ENCODE assay signal across 8 cellular contexts in the genomic region with DNA sequence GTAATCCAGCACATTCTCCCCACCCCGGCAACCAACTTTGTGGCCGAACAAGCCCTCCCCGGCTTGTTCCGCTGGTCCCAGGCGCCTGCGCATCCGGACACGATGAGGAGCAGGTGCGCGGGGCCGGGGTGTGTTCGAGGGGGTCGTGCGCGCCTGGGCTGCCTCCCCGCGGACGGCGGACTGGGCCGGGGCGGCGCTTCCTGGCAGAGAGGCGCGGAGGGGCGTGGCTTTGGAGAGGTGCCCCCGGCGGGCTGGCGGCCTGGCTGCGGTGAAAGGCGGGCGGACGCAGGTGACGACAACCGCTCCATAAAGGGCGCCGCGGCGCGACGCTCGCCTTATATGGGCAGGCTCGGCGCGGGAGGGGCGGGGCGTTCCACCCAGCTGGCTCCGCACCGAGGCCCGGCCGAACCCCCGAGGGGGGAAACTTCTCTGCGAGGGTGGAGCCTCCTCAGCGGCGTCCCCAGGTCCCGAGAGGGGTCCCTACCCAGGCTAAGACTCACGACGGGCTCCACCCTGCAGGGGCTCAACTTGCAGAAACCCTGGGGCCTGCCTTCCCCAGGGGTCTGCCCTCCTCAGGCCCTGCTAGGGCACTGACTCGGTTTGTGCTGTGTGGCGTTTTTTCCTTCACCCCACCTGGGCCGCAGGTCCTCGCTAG. TPM values are rescaled to one million over a fixed set of nuclear protein-coding genes. Genes with fewer than 3 reads are reported as not detected.
DNase-seq lines count a peak whose midpoint lies in the region; ATAC-seq, FAIRE-seq and TF ChIP-seq lines count a peak whose summit lies in the region.

No MANE protein-coding gene starts in this region.

- H3K27me3 ChIP-seq in DOHH2 (ENCODE audit: control insufficient read depth, low read length) (no peaks in the 10 kb centered on the region), right cardiac atrium (ENCODE audit: control insufficient read depth, insufficient read depth) (no peaks in the 10 kb centered on the region)

- no peaks in the 10 kb centered on the region for H3K36me3 ChIP-seq in DOHH2 (ENCODE audit: control insufficient read depth, low read length)

- H3K4me1 ChIP-seq in DOHH2 (ENCODE audit: control insufficient read depth, low read length) (peaks cover 56% of the 10 kb centered on the region), right cardiac atrium (ENCODE audit: control insufficient read depth, insufficient read depth, low read length) (peaks cover 15% of the 10 kb centered on the region)

- H3K27ac ChIP-seq in DOHH2 (ENCODE audit: low read depth, low read length) (peak overlapping the region; percentile 73), right cardiac atrium (ENCODE audit: low read length) (peak overlapping the region; percentile 93)

- FAIRE-seq in urothelium cell line (lab: Jason Lieb, UNC): peak; percentile 9

- no peaks in the 10 kb centered on the region for H4K20me1 ChIP-seq in DOHH2 (ENCODE audit: control insufficient read depth, insufficient read depth, low read depth, low read length)

- H3K9me3 ChIP-seq in DOHH2 (ENCODE audit: control insufficient read depth, insufficient read depth, low read length): no peaks in the 10 kb centered on the region
- no peaks in the 10 kb centered on the region for H3K9me3 ChIP-seq in right cardiac atrium (ENCODE audit: control insufficient read depth, low read length)

- DNase-seq in HCEC 1CT: peak; percentile 81
- DNase-seq in NCI-H1417 treated with DMSO at 0.1 percent for 48 hours (lab: John Stamatoyannopoulos, UW): peak; percentile 55
- DNase-seq in T-helper 2 cell: peak; percentile 88 to 98 (median 96)
- peak in 56 of 58 donors; percentile 23 to 88 (median 73) for DNase-seq in anterior cingulate cortex (lab: John Stamatoyannopoulos, UW)
- peak; percentile 92 to 97 (median 96) for DNase-seq in right cardiac atrium
- peak; percentile 83 for DNase-seq in pulmonary artery endothelial cell (ENCODE audit: low read depth, low spot score)
- peak; percentile 70 for DNase-seq in urothelium cell line (ENCODE audit: low spot score)

- peak overlapping the region; percentile 89 for H3K4me2 ChIP-seq in DOHH2 (ENCODE audit: low read length)

- ATAC-seq in right cardiac atrium: peak; percentile 87 to 89

- H3K9me2 ChIP-seq in DOHH2 (replicated peaks; ENCODE audit: control insufficient read depth, low read length): no peaks in the 10 kb centered on the region

- peak overlapping the region; percentile 78 for H3K4me3 ChIP-seq in DOHH2 (ENCODE audit: low read length)
- H3K4me3 ChIP-seq in right cardiac atrium (ENCODE audit: low read length): peak overlapping the region; percentile 37

- peaks cover 8% of the 10 kb centered on the region for H3K79me2 ChIP-seq in DOHH2 (ENCODE audit: control insufficient read depth, low read length)

- intact Hi-C loops in right cardiac atrium (cut with DNase I): loop anchor here in 1 of 4 donors (5.0 kb wide), 1 partner anchor 68 kb away; a partner anchor contains a TSS

- H3F3A ChIP-seq in DOHH2 (ENCODE audit: control insufficient read depth, insufficient read depth): peaks cover 22% of the 10 kb centered on the region

- peak; percentile 21 for TF ChIP-seq CTCF in DOHH2 (IDR thresholded peaks at IDR 0.05; ENCODE audit: low read depth, low read length, poor library complexity, severe bottlenecking)

- WGBS in right cardiac atrium: 2% methylated on average over 61 of the region's 61 CpGs

RNA-seq across cellular contexts. Expression of a gene that starts 26.4 kb away (rescaled TPM):
- total RNA-seq in right cardiac atrium: 100 to 1,000 TPM in 3 of 4 donors, 10 to 100 TPM in 1; 95.4 to 114 (median 105) TPM
- polyA plus RNA-seq in right cardiac atrium: 133 TPM
- total RNA-seq in pulmonary artery endothelial cell: 28.6 and 32.8 TPM in 2 replicates

RNA-seq across cellular contexts. Expression of a gene that starts 51.8 kb away (rescaled TPM):
- total RNA-seq in right cardiac atrium: 1 to 10 TPM; 4.7 to 9.0 (median 7.6) TPM
- polyA plus RNA-seq in right cardiac atrium: 3.8 TPM
- total RNA-seq in pulmonary artery endothelial cell: 4.9 and 6.2 TPM in 2 replicates

Comparison
In these comparisons a context has a peak if more than half of its experiments do, and no peak if none do; other contexts are left out.
1. Peak in every context shown above with its lines: DNase-seq, ATAC-seq, H3K4me3 ChIP-seq and H3K27ac ChIP-seq.